Comparison of ENCODE assay signal across 1 cellular context in the genomic region with DNA sequence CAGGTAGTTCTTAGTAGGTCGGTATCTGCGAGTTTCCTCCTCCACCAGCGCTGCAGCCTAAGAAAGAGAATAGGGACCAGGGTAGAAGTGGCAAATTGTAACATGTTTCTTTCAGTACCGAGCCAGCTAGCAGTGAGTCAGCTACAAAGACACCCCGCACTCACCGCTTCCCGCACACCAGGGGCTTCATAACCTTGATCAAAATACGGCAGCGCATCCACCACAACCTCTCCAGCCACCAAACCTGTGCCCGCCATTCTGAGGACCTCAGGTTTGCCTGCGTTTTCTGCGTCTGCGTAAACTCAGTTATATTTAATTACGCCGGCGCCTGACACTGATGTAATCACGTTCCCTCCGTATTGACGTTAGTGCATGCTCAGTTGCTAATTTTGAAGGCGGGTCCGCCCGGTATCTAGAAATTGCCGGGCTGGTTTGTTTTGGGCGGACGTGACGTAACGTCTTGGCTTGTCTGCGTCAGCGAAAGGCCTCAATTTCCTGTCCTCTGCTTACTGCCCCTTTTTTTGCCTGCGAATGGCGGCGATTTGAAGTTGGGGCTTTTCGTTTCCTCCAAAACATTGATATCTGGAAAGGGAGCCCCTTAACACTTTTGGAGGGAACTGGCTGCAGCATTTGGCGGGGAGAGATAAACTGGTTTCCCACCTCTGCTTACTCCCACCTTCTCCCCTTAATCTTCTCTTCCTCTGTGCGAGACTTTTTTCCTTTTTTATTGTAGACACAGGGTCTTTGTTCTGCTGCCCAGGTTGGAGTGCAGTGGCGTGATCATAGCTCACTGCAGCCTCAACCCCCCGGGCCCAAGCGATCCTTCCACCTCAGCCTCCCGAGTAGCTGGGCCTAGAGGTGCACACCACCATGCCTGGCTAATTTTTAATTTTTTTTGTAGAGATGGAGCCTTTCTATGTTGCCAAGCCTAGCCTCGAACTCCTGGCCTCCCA.
A peak's percentile ranks its signal among the peaks of the same experiment; 100 is the strongest.
TF ChIP-seq lines count a peak whose summit lies in the region.

A gene (minus strand): TSS at position 281 of the 953 bp plus-strand sequence. CDS start 24 bp downstream, at position 257.

TF ChIP-seq in HepG2, 621 proteins besides CTCF, POLR2A, EP300 and RAD21 (continued from another document and continues in another):
- TF ChIP-seq, protein P1, sequence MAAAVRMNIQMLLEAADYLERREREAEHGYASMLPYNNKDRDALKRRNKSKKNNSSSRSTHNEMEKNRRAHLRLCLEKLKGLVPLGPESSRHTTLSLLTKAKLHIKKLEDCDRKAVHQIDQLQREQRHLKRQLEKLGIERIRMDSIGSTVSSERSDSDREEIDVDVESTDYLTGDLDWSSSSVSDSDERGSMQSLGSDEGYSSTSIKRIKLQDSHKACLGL (CRISPR knock-in tag; IDR thresholded peaks at IDR 0.05) = no peak
- TF ChIP-seq, protein P2, sequence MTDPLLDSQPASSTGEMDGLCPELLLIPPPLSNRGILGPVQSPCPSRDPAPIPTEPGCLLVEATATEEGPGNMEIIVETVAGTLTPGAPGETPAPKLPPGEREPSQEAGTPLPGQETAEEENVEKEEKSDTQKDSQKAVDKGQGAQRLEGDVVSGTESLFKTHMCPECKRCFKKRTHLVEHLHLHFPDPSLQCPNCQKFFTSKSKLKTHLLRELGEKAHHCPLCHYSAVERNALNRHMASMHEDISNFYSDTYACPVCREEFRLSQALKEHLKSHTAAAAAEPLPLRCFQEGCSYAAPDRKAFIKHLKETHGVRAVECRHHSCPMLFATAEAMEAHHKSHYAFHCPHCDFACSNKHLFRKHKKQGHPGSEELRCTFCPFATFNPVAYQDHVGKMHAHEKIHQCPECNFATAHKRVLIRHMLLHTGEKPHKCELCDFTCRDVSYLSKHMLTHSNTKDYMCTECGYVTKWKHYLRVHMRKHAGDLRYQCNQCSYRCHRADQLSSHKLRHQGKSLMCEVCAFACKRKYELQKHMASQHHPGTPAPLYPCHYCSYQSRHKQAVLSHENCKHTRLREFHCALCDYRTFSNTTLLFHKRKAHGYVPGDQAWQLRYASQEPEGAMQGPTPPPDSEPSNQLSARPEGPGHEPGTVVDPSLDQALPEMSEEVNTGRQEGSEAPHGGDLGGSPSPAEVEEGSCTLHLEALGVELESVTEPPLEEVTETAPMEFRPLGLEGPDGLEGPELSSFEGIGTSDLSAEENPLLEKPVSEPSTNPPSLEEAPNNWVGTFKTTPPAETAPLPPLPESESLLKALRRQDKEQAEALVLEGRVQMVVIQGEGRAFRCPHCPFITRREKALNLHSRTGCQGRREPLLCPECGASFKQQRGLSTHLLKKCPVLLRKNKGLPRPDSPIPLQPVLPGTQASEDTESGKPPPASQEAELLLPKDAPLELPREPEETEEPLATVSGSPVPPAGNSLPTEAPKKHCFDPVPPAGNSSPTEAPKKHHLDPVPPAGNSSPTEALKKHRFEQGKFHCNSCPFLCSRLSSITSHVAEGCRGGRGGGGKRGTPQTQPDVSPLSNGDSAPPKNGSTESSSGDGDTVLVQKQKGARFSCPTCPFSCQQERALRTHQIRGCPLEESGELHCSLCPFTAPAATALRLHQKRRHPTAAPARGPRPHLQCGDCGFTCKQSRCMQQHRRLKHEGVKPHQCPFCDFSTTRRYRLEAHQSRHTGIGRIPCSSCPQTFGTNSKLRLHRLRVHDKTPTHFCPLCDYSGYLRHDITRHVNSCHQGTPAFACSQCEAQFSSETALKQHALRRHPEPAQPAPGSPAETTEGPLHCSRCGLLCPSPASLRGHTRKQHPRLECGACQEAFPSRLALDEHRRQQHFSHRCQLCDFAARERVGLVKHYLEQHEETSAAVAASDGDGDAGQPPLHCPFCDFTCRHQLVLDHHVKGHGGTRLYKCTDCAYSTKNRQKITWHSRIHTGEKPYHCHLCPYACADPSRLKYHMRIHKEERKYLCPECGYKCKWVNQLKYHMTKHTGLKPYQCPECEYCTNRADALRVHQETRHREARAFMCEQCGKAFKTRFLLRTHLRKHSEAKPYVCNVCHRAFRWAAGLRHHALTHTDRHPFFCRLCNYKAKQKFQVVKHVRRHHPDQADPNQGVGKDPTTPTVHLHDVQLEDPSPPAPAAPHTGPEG (CRISPR knock-in tag; IDR thresholded peaks at IDR 0.05) = 0 out of 2 replicates have a peak, but pooled peaks have one; percentile 28
- TF ChIP-seq AGO1 (IDR thresholded peaks at IDR 0.05; ENCODE audit: low read depth, low read length, poor library complexity, severe bottlenecking) (no peak), ZNF33B (CRISPR knock-in tag; IDR thresholded peaks at IDR 0.05) (no peak), WIZ (CRISPR knock-in tag; IDR thresholded peaks at IDR 0.05) (no peak), FOXK2 (IDR thresholded peaks at IDR 0.05) (peak; percentile 70; the same call in 1 of the 2 replicates), ZNF44 (CRISPR knock-in tag; IDR thresholded peaks at IDR 0.05) (no peak), RAD51 (IDR thresholded peaks at IDR 0.05; ENCODE audit: borderline replicate concordance) (no peak), ZFYVE20 (CRISPR knock-in tag; IDR thresholded peaks at IDR 0.05; ENCODE audit: borderline replicate concordance, low read depth) (no peak), ZNF235 (CRISPR knock-in tag; IDR thresholded peaks at IDR 0.05; ENCODE audit: borderline replicate concordance) (no peak), ZKSCAN5 (CRISPR knock-in tag; IDR thresholded peaks at IDR 0.05) (no peak), ATAD3A (CRISPR knock-in tag; IDR thresholded peaks at IDR 0.05) (no peak), ZNF205 (CRISPR knock-in tag; IDR thresholded peaks at IDR 0.05) (no peak), ZNF136 (CRISPR knock-in tag; IDR thresholded peaks at IDR 0.05; ENCODE audit: low read depth) (no peak), ZFX (CRISPR knock-in tag; IDR thresholded peaks at IDR 0.05; ENCODE audit: low read depth) (peak; percentile 77), ZNF282 (IDR thresholded peaks at IDR 0.05; ENCODE audit: partially characterized antibody) (no peak), TCF7 (IDR thresholded peaks at IDR 0.05; ENCODE audit: low read depth) (no peak), CHCHD3 (CRISPR knock-in tag; IDR thresholded peaks at IDR 0.05) (no peak), EEA1 (CRISPR knock-in tag; IDR thresholded peaks at IDR 0.05; ENCODE audit: borderline replicate concordance) (no peak), ARHGAP35 (CRISPR knock-in tag; IDR thresholded peaks at IDR 0.05; ENCODE audit: borderline replicate concordance) (no peak), KDM3A (CRISPR knock-in tag; IDR thresholded peaks at IDR 0.05; ENCODE audit: low read depth) (no peak), TBX2 (CRISPR knock-in tag; IDR thresholded peaks at IDR 0.05; ENCODE audit: borderline replicate concordance) (peak; percentile 46; the same call in 1 of the 2 replicates), SMAD9 (CRISPR knock-in tag; IDR thresholded peaks at IDR 0.05) (no peak), ZNF775 (CRISPR knock-in tag; IDR thresholded peaks at IDR 0.05; ENCODE audit: borderline replicate concordance) (no peak), MLLT10 (CRISPR knock-in tag; IDR thresholded peaks at IDR 0.05) (no peak)
- TF ChIP-seq, protein P3, sequence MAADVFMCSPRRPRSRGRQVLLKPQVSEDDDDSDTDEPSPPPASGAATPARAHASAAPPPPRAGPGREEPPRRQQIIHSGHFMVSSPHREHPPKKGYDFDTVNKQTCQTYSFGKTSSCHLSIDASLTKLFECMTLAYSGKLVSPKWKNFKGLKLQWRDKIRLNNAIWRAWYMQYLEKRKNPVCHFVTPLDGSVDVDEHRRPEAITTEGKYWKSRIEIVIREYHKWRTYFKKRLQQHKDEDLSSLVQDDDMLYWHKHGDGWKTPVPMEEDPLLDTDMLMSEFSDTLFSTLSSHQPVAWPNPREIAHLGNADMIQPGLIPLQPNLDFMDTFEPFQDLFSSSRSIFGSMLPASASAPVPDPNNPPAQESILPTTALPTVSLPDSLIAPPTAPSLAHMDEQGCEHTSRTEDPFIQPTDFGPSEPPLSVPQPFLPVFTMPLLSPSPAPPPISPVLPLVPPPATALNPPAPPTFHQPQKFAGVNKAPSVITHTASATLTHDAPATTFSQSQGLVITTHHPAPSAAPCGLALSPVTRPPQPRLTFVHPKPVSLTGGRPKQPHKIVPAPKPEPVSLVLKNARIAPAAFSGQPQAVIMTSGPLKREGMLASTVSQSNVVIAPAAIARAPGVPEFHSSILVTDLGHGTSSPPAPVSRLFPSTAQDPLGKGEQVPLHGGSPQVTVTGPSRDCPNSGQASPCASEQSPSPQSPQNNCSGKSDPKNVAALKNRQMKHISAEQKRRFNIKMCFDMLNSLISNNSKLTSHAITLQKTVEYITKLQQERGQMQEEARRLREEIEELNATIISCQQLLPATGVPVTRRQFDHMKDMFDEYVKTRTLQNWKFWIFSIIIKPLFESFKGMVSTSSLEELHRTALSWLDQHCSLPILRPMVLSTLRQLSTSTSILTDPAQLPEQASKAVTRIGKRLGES (CRISPR knock-in tag; IDR thresholded peaks at IDR 0.05; ENCODE audit: borderline replicate concordance) = no peak
- TF ChIP-seq, protein P4, sequence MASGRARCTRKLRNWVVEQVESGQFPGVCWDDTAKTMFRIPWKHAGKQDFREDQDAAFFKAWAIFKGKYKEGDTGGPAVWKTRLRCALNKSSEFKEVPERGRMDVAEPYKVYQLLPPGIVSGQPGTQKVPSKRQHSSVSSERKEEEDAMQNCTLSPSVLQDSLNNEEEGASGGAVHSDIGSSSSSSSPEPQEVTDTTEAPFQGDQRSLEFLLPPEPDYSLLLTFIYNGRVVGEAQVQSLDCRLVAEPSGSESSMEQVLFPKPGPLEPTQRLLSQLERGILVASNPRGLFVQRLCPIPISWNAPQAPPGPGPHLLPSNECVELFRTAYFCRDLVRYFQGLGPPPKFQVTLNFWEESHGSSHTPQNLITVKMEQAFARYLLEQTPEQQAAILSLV (CRISPR knock-in tag; IDR thresholded peaks at IDR 0.05; ENCODE audit: borderline replicate concordance) = no peak
- TF ChIP-seq, protein P5, sequence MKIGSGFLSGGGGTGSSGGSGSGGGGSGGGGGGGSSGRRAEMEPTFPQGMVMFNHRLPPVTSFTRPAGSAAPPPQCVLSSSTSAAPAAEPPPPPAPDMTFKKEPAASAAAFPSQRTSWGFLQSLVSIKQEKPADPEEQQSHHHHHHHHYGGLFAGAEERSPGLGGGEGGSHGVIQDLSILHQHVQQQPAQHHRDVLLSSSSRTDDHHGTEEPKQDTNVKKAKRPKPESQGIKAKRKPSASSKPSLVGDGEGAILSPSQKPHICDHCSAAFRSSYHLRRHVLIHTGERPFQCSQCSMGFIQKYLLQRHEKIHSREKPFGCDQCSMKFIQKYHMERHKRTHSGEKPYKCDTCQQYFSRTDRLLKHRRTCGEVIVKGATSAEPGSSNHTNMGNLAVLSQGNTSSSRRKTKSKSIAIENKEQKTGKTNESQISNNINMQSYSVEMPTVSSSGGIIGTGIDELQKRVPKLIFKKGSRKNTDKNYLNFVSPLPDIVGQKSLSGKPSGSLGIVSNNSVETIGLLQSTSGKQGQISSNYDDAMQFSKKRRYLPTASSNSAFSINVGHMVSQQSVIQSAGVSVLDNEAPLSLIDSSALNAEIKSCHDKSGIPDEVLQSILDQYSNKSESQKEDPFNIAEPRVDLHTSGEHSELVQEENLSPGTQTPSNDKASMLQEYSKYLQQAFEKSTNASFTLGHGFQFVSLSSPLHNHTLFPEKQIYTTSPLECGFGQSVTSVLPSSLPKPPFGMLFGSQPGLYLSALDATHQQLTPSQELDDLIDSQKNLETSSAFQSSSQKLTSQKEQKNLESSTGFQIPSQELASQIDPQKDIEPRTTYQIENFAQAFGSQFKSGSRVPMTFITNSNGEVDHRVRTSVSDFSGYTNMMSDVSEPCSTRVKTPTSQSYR (CRISPR knock-in tag; IDR thresholded peaks at IDR 0.05; ENCODE audit: borderline replicate concordance) = no peak
- TF ChIP-seq, protein P6, sequence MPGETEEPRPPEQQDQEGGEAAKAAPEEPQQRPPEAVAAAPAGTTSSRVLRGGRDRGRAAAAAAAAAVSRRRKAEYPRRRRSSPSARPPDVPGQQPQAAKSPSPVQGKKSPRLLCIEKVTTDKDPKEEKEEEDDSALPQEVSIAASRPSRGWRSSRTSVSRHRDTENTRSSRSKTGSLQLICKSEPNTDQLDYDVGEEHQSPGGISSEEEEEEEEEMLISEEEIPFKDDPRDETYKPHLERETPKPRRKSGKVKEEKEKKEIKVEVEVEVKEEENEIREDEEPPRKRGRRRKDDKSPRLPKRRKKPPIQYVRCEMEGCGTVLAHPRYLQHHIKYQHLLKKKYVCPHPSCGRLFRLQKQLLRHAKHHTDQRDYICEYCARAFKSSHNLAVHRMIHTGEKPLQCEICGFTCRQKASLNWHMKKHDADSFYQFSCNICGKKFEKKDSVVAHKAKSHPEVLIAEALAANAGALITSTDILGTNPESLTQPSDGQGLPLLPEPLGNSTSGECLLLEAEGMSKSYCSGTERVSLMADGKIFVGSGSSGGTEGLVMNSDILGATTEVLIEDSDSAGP (CRISPR knock-in tag; IDR thresholded peaks at IDR 0.05; ENCODE audit: borderline replicate concordance) = no peak
- TF ChIP-seq, protein P7, sequence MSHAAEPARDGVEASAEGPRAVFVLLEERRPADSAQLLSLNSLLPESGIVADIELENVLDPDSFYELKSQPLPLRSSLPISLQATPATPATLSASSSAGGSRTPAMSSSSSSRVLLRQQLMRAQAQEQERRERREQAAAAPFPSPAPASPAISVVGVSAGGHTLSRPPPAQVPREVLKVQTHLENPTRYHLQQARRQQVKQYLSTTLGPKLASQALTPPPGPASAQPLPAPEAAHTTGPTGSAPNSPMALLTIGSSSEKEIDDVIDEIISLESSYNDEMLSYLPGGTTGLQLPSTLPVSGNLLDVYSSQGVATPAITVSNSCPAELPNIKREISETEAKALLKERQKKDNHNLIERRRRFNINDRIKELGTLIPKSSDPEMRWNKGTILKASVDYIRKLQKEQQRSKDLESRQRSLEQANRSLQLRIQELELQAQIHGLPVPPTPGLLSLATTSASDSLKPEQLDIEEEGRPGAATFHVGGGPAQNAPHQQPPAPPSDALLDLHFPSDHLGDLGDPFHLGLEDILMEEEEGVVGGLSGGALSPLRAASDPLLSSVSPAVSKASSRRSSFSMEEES (CRISPR knock-in tag; IDR thresholded peaks at IDR 0.05) = peak; percentile 34; the same call in 1 of the 2 replicates
- TF ChIP-seq, protein P8, sequence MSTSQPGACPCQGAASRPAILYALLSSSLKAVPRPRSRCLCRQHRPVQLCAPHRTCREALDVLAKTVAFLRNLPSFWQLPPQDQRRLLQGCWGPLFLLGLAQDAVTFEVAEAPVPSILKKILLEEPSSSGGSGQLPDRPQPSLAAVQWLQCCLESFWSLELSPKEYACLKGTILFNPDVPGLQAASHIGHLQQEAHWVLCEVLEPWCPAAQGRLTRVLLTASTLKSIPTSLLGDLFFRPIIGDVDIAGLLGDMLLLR (CRISPR knock-in tag; IDR thresholded peaks at IDR 0.05) = no peak
- TF ChIP-seq, protein P9, sequence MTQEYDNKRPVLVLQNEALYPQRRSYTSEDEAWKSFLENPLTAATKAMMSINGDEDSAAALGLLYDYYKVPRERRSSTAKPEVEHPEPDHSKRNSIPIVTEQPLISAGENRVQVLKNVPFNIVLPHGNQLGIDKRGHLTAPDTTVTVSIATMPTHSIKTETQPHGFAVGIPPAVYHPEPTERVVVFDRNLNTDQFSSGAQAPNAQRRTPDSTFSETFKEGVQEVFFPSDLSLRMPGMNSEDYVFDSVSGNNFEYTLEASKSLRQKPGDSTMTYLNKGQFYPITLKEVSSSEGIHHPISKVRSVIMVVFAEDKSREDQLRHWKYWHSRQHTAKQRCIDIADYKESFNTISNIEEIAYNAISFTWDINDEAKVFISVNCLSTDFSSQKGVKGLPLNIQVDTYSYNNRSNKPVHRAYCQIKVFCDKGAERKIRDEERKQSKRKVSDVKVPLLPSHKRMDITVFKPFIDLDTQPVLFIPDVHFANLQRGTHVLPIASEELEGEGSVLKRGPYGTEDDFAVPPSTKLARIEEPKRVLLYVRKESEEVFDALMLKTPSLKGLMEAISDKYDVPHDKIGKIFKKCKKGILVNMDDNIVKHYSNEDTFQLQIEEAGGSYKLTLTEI (CRISPR knock-in tag; conservative IDR thresholded peaks at IDR 0.05) = no peak
